22 cellular contexts compared by ENCODE assay signal in the genomic region with DNA sequence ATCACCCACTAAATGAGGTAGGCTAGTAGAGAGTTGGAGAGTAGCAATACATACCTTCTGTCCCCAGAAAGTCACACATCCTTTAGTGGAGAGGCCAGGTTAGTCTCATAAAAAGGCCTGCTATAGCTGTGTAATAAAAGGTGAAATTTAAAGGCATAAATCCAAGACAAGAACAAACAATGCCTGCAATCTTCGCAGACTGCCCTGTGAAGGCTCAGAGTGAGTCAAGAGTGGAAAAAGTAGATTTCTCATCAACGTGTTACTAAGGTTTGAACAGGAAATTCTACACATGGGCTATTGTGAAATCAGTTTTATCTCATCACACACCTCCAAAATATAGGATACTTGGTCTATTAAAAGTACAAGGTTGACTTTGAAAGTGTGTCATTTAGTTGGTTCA. TPM values are rescaled to one million over a fixed set of nuclear protein-coding genes. Genes with fewer than 3 reads are reported as not detected.
A peak's percentile ranks its signal among the peaks of the same experiment; 100 is the strongest.
DNase-seq lines count a peak whose midpoint lies in the region; ATAC-seq and TF ChIP-seq lines count a peak whose summit lies in the region.
"Had no signal": no experiment of that assay in that cellular context is flagged by ENCODE, and none has a peak within 500 bp of the region (broad histone marks: within the 10 kb centered on the region; RNA-seq: fewer than 3 reads in every experiment).

Gene KLRC1, minus strand, starts transcription at position 234 of the 400 bp plus-strand sequence. CDS start 2,221 bp downstream, outside the sequence.

- H3K9me2 ChIP-seq in OCI-LY7 (ENCODE audit: insufficient read depth, low read length): no peaks in the 10 kb centered on the region
- H3K9me2 ChIP-seq: SK-N-SH had no signal

- CTCF ChIA-PET in OCI-LY7 (lab: Charles Lee; ENCODE audit: unreplicated experiment): no interaction called here

- no peaks in the 10 kb centered on the region for H3K79me2 ChIP-seq in OCI-LY7 (ENCODE audit: insufficient read depth, low read depth, low read length)

- H3K9me3 Mint-ChIP-seq in activated T-cell treated with anti-CD3 and anti-CD28 coated beads, Interleukin-2, amount 50 U/mL, for 4 hours: peaks cover 22% of the 10 kb centered on the region

- H3K9me3 ChIP-seq in OCI-LY7 (ENCODE audit: low read length): peaks cover 17% of the 10 kb centered on the region; the same call in 1 of the 2 replicates
- H3K9me3 ChIP-seq: pancreas, SK-N-SH had no signal

- no peaks in the 10 kb centered on the region for H3K27me3 Mint-ChIP-seq in activated T-cell treated with anti-CD3 and anti-CD28 coated beads, Interleukin-2, amount 50 U/mL, for 4 hours (ENCODE audit: low read depth)
- H3K27me3 Mint-ChIP-seq: naive thymus-derived CD8-positive, alpha-beta T cell had no signal

- H3K4me2 ChIP-seq in OCI-LY7 (ENCODE audit: low read length): no peak within 1 kb of the TSS
- H3K4me2 ChIP-seq: SK-N-SH had no signal

- H4K20me1 ChIP-seq in OCI-LY7 (ENCODE audit: insufficient read depth, low read length): no peaks in the 10 kb centered on the region

- POLR2A ChIA-PET in OCI-LY7 (lab: Charles Lee): interaction anchor here (0.7 kb wide), 1 partner anchor 297 kb away, joined by 3 read pairs; no protein-coding TSS in a partner anchor

- peaks cover 5% of the 10 kb centered on the region; the same call in 1 of the 2 replicates for H3K36me3 ChIP-seq in OCI-LY7 (ENCODE audit: insufficient read depth, low read length)
- H3K36me3 ChIP-seq: esophagus muscularis mucosa, pancreas had no signal

- no peak within 1 kb of the TSS for H3K4me3 ChIP-seq in OCI-LY7 (ENCODE audit: low read depth, low read length, poor library complexity, severe bottlenecking)
- no peak within 1 kb of the TSS for H3K4me3 ChIP-seq in epithelial cell of esophagus (ENCODE audit: low read length)
- no peak within 1 kb of the TSS for H3K4me3 ChIP-seq in skeletal muscle cell (ENCODE audit: low read depth, low read length)
- H3K4me3 ChIP-seq: esophagus muscularis mucosa, GM23248, pancreas, sigmoid colon had no signal

- peaks cover 9% of the 10 kb centered on the region for H3K4me1 ChIP-seq in OCI-LY7 (ENCODE audit: insufficient read depth, low read length, poor library complexity, severe bottlenecking)
- H3K4me1 ChIP-seq: esophagus muscularis mucosa, pancreas, sigmoid colon had no signal

- no peaks in the 10 kb centered on the region for H3K36me3 Mint-ChIP-seq in activated T-cell treated with anti-CD3 and anti-CD28 coated beads, Interleukin-2, amount 50 U/mL, for 4 hours (ENCODE audit: insufficient read depth)

- peak in 1 of 2 donors; percentile 10 for ATAC-seq in activated T-cell treated with anti-CD3 and anti-CD28 coated beads, Interleukin-2, amount 50 U/mL, for 4 hours
- ATAC-seq in activated CD4-positive, CD25-positive, alpha-beta regulatory T cell treated with anti-CD3 and anti-CD28 coated beads, Interleukin-2, amount 50 U/mL, for 24 hours: no peak
- ATAC-seq in GM18519 (IDR thresholded peaks at IDR 0.05; ENCODE audit: low FRiP score, unreplicated experiment): no peak
- ATAC-seq: naive thymus-derived CD8-positive, alpha-beta T cell; pancreas had no signal

- H3K27ac ChIP-seq in OCI-LY7 (ENCODE audit: low read depth, low read length, poor library complexity, severe bottlenecking): no peak within 1 kb of the TSS
- H3K27ac ChIP-seq: esophagus muscularis mucosa, GM23248, pancreas, sigmoid colon had no signal

- no peak for DNase-seq in activated T-cell treated with anti-CD3 and anti-CD28 coated beads, Interleukin-2, amount 50 U/mL, for 4 hours
- no peak for DNase-seq in activated T-cell treated with anti-CD3 and anti-CD28 coated beads, Interleukin-2, amount 50 U/mL, for 1 hour
- DNase-seq in OCI-LY7 (ENCODE audit: low spot score) (no peak), epithelial cell of esophagus (ENCODE audit: low read depth) (peak; percentile 90), skeletal muscle cell (ENCODE audit: low read depth) (peak; percentile 4), NCI-H1436 (lab: John Stamatoyannopoulos, UW) (no peak)
- DNase-seq: ACHN; activated CD4-positive, alpha-beta memory T cell treated with anti-CD3 and anti-CD28 coated beads, Interleukin-2, amount 10 ng/mL, durations not matched to agents 7 days and 5 days; activated effector memory CD4-positive, alpha-beta T cell treated with Interleukin-2 at 50 U/mL for 16 hours; C1 segment of cervical spinal cord; GM23248; kidney glomerular epithelial cell; naive thymus-derived CD8-positive, alpha-beta T cell; NCI-H187; pancreas; sigmoid colon; SK-N-SH had no signal

- no TSS peak for BruUV-seq in OCI-LY7 (replicated peaks; lab: Mats Ljungman, UMichigan)

- H2AFZ ChIP-seq in OCI-LY7 (ENCODE audit: low read length): peak within 1 kb of the TSS; percentile 33
- H2AFZ ChIP-seq: GM23248 had no signal

- TF ChIP-seq CTCF in OCI-LY7 (conservative IDR thresholded peaks at IDR 0.05; ENCODE audit: low read length) (no peak), epithelial cell of esophagus (IDR thresholded peaks at IDR 0.05; ENCODE audit: insufficient read depth, low read depth, low read length, missing control alignments) (no peak)

- intact Hi-C loops in OCI-LY7 (cut with micrococcal nuclease; ENCODE audit: unreplicated experiment): no loop called here

- peak within 1 kb of the TSS; percentile 40 for H3K4me3 Mint-ChIP-seq in activated T-cell treated with anti-CD3 and anti-CD28 coated beads, Interleukin-2, amount 50 U/mL, for 4 hours
- H3K4me3 Mint-ChIP-seq: activated CD4-positive, alpha-beta memory T cell treated with anti-CD3 and anti-CD28 coated beads, Interleukin-2, amount 10 ng/mL, durations not matched to agents 7 days and 5 days had no signal

- no peaks in the 10 kb centered on the region for H3K4me1 Mint-ChIP-seq in activated T-cell treated with anti-CD3 and anti-CD28 coated beads, Interleukin-2, amount 50 U/mL, for 4 hours (ENCODE audit: low read depth)
- H3K4me1 Mint-ChIP-seq: activated CD4-positive, alpha-beta memory T cell treated with anti-CD3 and anti-CD28 coated beads, Interleukin-2, amount 10 ng/mL, durations not matched to agents 7 days and 5 days had no signal

RNA-seq across cellular contexts. Expression of gene KLRC1, which starts in this region (rescaled TPM):
- 1 to 10 TPM in 2 of 3 donors, under 1 TPM in 1; 0.86 to 5.0 (median 1.5) TPM for total RNA-seq in activated T-cell treated with anti-CD3 and anti-CD28 coated beads, Interleukin-2, amount 50 U/mL, for 4 hours
- total RNA-seq in OCI-LY7 (2014; rRNA removed; shearing (Covaris generic)): 1.2 TPM in 1 of 2 replicates, not detected in the other
- 0.36 TPM in 1 of 2 replicates, not detected in the other for total RNA-seq in OCI-LY7 (2022)
- total RNA-seq: activated CD4-positive, alpha-beta memory T cell treated with anti-CD3 and anti-CD28 coated beads, Interleukin-2, amount 10 ng/mL, durations not matched to agents 7 days and 5 days; dermis microvascular lymphatic vessel endothelial cell; GM23248; RPMI7951; sigmoid colon had no signal

Comparison
In these comparisons a context has a peak if more than half of its experiments do, and no peak if none do; other contexts are left out.
1. DNase-seq: peak in epithelial cell of esophagus (single experiment) and skeletal muscle cell (single experiment); none in activated T-cell treated with anti-CD3 and anti-CD28 coated beads, Interleukin-2, amount 50 U/mL, for 4 hours (single experiment), activated T-cell treated with anti-CD3 and anti-CD28 coated beads, Interleukin-2, amount 50 U/mL, for 1 hour (single experiment), OCI-LY7 (single experiment) and NCI-H1436 (single experiment).